In the genomic region with DNA sequence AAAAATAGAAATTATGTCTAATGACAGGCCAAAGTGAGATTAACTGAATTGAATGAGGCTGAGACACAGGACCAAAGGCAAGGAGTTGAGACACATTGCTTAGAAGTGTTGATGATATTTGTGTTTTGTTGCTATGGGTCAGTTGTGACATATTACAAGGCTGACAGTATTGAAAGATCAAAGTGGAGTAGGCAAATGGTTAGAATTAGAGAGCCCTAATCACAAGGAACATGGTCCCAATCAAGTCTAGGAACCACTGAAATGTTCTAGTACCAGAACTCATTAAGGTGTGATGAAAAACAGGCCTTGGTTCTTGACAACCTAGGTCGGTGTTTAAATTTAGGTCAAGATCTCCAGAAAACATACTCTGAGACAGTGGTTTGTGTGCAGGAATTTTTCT, we compare ENCODE assay signal across 33 cellular contexts.
"Had no signal": no experiment of that assay in that cellular context is flagged by ENCODE, and none has a peak within 500 bp of the region (broad histone marks: within the 10 kb centered on the region; RNA-seq: fewer than 3 reads in every experiment).

No MANE protein-coding gene starts in this region.

- ATAC-seq: activated naive CD4-positive, alpha-beta T cell treated with anti-CD3 and anti-CD28 coated beads, Interleukin-2, amount 50 U/mL, for 72 hours; activated naive CD8-positive, alpha-beta T cell treated with anti-CD3 and anti-CD28 coated beads, Interleukin-2, amount 50 U/mL, for 24 hours; activated T-cell treated with anti-CD3 and anti-CD28 coated beads, Interleukin-2, amount 50 U/mL, for 4 hours; activated T-cell treated with anti-CD3 and anti-CD28 coated beads, Interleukin-2, amount 50 U/mL, for 72 hours; activated T-helper 17 cell treated with anti-CD3 and anti-CD28 coated beads, Interleukin-2, amount 50 U/mL, for 72 hours; body of pancreas had no signal

- H3K4me3 ChIP-seq: adrenal gland, ascending aorta, body of pancreas, breast epithelium, cardiac muscle cell had no signal

- H3K36me3 ChIP-seq: adrenal gland, ascending aorta, brain microvascular endothelial cell, breast epithelium, cardiac muscle cell had no signal

- DNase-seq: activated effector memory CD4-positive, alpha-beta T cell treated with anti-CD3 and anti-CD28 coated beads, Interleukin-2, amount 50 U/mL, for 16 hours; activated effector memory CD4-positive, alpha-beta T cell treated with Interleukin-2 at 50 U/mL for 16 hours; activated gamma-delta T cell; activated gamma-delta T cell treated with Interleukin-2 at 50 U/mL for 16 hours; activated naive CD4-positive, alpha-beta T cell; activated naive CD4-positive, alpha-beta T cell treated with anti-CD3 and anti-CD28 coated beads for 36 hours; activated naive CD4-positive, alpha-beta T cell treated with anti-CD3 and anti-CD28 coated beads, Interleukin-2, amount 10 ng/mL, durations not matched to agents 7 days and 5 days; activated naive CD4-positive, alpha-beta T cell treated with anti-CD3 and anti-CD28 coated beads, Interleukin-2, amount 50 U/mL, for 16 hours; activated naive CD4-positive, alpha-beta T cell treated with Interleukin-2 at 50 U/mL for 16 hours; activated naive CD8-positive, alpha-beta T cell treated with anti-CD3 and anti-CD28 coated beads for 36 hours; activated naive CD8-positive, alpha-beta T cell treated with anti-CD3 and anti-CD28 coated beads, Interleukin-2, amount 10 ng/mL, durations not matched to agents 7 days and 5 days; activated naive CD8-positive, alpha-beta T cell treated with anti-CD3 and anti-CD28 coated beads, Interleukin-2, amount 50 U/mL, for 24 hours; activated T-cell treated with anti-CD3 and anti-CD28 coated beads, Interleukin-2, amount 50 U/mL, for 1 hour; activated T-cell treated with anti-CD3 and anti-CD28 coated beads, Interleukin-2, amount 50 U/mL, for 24 hours; activated T-cell treated with anti-CD3 and anti-CD28 coated beads, Interleukin-2, amount 50 U/mL, for 4 hours; activated T-cell treated with anti-CD3 and anti-CD28 coated beads, Interleukin-2, amount 50 U/mL, for 48 hours; activated T-cell treated with anti-CD3 and anti-CD28 coated beads, Interleukin-2, amount 50 U/mL, for 72 hours; adrenal gland; amniotic stem cell; amygdala; anterior cingulate cortex; aorta; body of pancreas; brain microvascular endothelial cell; caudate nucleus; central memory CD4-positive, alpha-beta T cell; cerebellar nuclear complex had no signal

- FAIRE-seq: astrocyte had no signal

- H3K27me3 ChIP-seq: adrenal gland, ascending aorta, body of pancreas, brain microvascular endothelial cell, breast epithelium, cardiac muscle cell had no signal
